12 cellular contexts compared by ENCODE assay signal in the genomic region with DNA sequence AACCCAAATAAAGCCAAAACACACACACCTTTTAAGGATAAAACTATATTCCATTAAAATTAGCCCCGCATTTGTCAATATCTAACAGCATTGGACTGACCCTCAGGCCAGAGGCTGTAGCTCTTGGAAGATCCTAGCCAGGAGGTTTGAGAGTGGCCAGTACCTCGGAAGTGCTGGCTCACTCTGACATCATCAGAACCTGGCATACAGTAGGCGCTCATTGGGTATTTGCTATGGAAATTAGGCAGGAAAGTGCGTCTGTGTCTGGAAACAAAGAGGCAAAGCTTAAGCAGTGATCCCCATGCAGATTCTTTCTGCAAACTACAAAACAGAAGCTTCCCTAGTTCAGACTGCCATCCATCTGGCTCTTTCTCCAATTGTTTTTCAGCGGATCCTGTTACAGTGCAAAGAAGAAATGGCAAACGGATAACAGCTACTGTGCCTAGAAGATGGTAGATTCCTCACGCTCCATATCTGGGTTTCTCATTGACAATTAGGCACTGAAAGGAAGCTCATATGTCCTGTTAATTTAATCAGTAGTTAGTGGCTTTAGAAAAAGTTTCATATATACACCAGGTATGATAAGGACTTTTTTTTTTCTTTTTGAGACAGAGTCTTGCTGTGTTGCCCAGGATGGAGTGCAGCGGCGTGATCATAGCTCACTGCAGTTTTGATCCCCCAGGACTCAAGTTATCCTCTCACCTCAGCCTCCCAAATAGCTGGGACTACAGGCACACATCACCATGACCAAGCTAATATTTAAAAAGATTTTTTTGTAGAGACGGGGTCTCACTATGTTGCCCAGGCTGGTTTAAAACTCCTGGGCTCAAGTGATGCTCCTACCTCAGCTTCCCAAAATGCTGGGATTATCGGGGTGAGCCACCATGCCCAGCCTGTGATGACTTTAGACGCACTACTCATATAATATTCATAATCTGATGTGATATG. TPM values are rescaled to one million over a fixed set of nuclear protein-coding genes. Genes with fewer than 3 reads are reported as not detected.
DNase-seq lines count a peak whose midpoint lies in the region; ATAC-seq and TF ChIP-seq lines count a peak whose summit lies in the region.
"Had no signal": no experiment of that assay in that cellular context is flagged by ENCODE, and none has a peak within 500 bp of the region (broad histone marks: within the 10 kb centered on the region; RNA-seq: fewer than 3 reads in every experiment).

No MANE protein-coding gene starts in this region.

- TF ChIP-seq CTCF in epithelial cell of proximal tubule (conservative IDR thresholded peaks at IDR 0.05; ENCODE audit: low read depth, low read length): no peak
- TF ChIP-seq CTCF in spleen (IDR thresholded peaks at IDR 0.05 in 8 of 11, conservative IDR thresholded peaks at IDR 0.05 in 3 of 11): no peak

- POLR2A ChIA-PET in T-cell (lab: Charles Lee): interaction anchor here (0.7 to 1.4 kb wide), 5 partner anchors 9 to 610 kb away, joined by 3 to 11 read pairs (median 4); no protein-coding TSS in a partner anchor

- CTCF ChIA-PET in activated CD8-positive, alpha-beta memory T cell treated with anti-CD3 and anti-CD28 coated beads, Interleukin-2, amount 10 ng/mL, durations not matched to agents 7 days and 5 days (lab: Charles Lee): interaction anchor here (0.6 to 7.1 kb wide), 21 partner anchors 11 to 180 kb away, joined by 3 to 56 read pairs (median 5); no protein-coding TSS in a partner anchor
- CTCF ChIA-PET in T-cell (lab: Charles Lee): interaction anchor here (0.5 to 4.0 kb wide), 25 partner anchors 8 to 108 kb away, joined by 3 to 14 read pairs (median 4); no protein-coding TSS in a partner anchor

- H3K36me3 Mint-ChIP-seq in activated CD8-positive, alpha-beta memory T cell treated with anti-CD3 and anti-CD28 coated beads, Interleukin-2, amount 10 ng/mL, durations not matched to agents 7 days and 5 days: peaks cover 70% of the 10 kb centered on the region
- H3K36me3 Mint-ChIP-seq in T-cell: peaks cover 41% of the 10 kb centered on the region

- TF ChIP-seq POLR2A in spleen (IDR thresholded peaks at IDR 0.05): no peak

- peak overlapping the region in 5 of 8 donors; percentile 78 to 92 (median 86) for H3K27ac ChIP-seq in spleen
- H3K27ac ChIP-seq: WERI-Rb-1 had no signal

- H3K27me3 ChIP-seq in spleen (replicated peaks in 1 of 7) (peaks cover 0 to 34% (median 22%) of the 10 kb centered on the region in 7 donors), MG63 (peaks cover 22% of the 10 kb centered on the region)

- H3K4me3 ChIP-seq in epithelial cell of proximal tubule (ENCODE audit: low read depth, low read length) (peak overlapping the region; percentile 55), spleen (peak overlapping the region in 4 of 8 donors; percentile 64 to 93 (median 74)), MG63 (no peak overlapping the region)

- intact Hi-C loops in spleen (cut with DNase I; ENCODE audit: low total_unique reads): no loop called here

- peak overlapping the region; percentile 93 for H3K27ac Mint-ChIP-seq in activated CD8-positive, alpha-beta memory T cell treated with anti-CD3 and anti-CD28 coated beads, Interleukin-2, amount 10 ng/mL, durations not matched to agents 7 days and 5 days
- H3K27ac Mint-ChIP-seq in T-cell: peak overlapping the region; percentile 98 to 100

- no peaks in the 10 kb centered on the region for H3K27me3 Mint-ChIP-seq in activated CD8-positive, alpha-beta memory T cell treated with anti-CD3 and anti-CD28 coated beads, Interleukin-2, amount 10 ng/mL, durations not matched to agents 7 days and 5 days
- no peaks in the 10 kb centered on the region for H3K27me3 Mint-ChIP-seq in T-cell

- H3K4me1 ChIP-seq in spleen: peaks cover 0 to 68% (median 18%) of the 10 kb centered on the region in 6 donors

- H3K9me3 ChIP-seq in spleen (no peaks in the 10 kb centered on the region), MG63 (no peaks in the 10 kb centered on the region)

- H3K36me3 ChIP-seq in spleen (no peaks in the 10 kb centered on the region), MG63 (no peaks in the 10 kb centered on the region)
- H3K36me3 ChIP-seq: WERI-Rb-1 had no signal

- peaks cover 60% of the 10 kb centered on the region for H3K4me1 Mint-ChIP-seq in activated CD8-positive, alpha-beta memory T cell treated with anti-CD3 and anti-CD28 coated beads, Interleukin-2, amount 10 ng/mL, durations not matched to agents 7 days and 5 days
- H3K4me1 Mint-ChIP-seq in T-cell: peaks cover 61 to 86% (median 62%) of the 10 kb centered on the region in 3 donors

- WGBS in spleen, 5 donors: 85 to 90% (median 87%) methylated on average over 12 of the region's 12 CpGs

- ATAC-seq in activated CD8-positive, alpha-beta memory T cell treated with anti-CD3 and anti-CD28 coated beads, Interleukin-2, amount 10 ng/mL, durations not matched to agents 7 days and 5 days: no peak
- no peak for ATAC-seq in T-cell (replicated peaks in 1 of 4)
- no peak for ATAC-seq in GM19397 (IDR thresholded peaks at IDR 0.05; ENCODE audit: unreplicated experiment)

- no peaks in the 10 kb centered on the region for H3K9me3 Mint-ChIP-seq in activated CD8-positive, alpha-beta memory T cell treated with anti-CD3 and anti-CD28 coated beads, Interleukin-2, amount 10 ng/mL, durations not matched to agents 7 days and 5 days (ENCODE audit: low read depth)
- no peaks in the 10 kb centered on the region for H3K9me3 Mint-ChIP-seq in T-cell

- no peak for DNase-seq in activated CD8-positive, alpha-beta memory T cell treated with anti-CD3 and anti-CD28 coated beads, Interleukin-2, amount 10 ng/mL, durations not matched to agents 7 days and 5 days
- DNase-seq in activated CD8-positive, alpha-beta memory T cell treated with anti-CD3 and anti-CD28 coated beads, Interleukin-2, amount 50 U/mL, for 48 hours: no peak
- DNase-seq in T-cell (no peak), epithelial cell of proximal tubule (ENCODE audit: low read depth) (no peak), spleen (no peak), MG63 (no peak)
- DNase-seq in activated CD4-positive, CD25-positive, alpha-beta regulatory T cell treated with anti-CD3 and anti-CD28 coated beads, Interleukin-2, amount 50 U/mL, for 72 hours: no peak
- DNase-seq: GOT3; KBM-7; stimulated activated naive CD4-positive, alpha-beta T cell treated with Interleukin-2 at 50 U/mL for 16 hours; WERI-Rb-1 had no signal

- peak overlapping the region; percentile 97 for H3K4me3 Mint-ChIP-seq in activated CD8-positive, alpha-beta memory T cell treated with anti-CD3 and anti-CD28 coated beads, Interleukin-2, amount 10 ng/mL, durations not matched to agents 7 days and 5 days
- H3K4me3 Mint-ChIP-seq in T-cell: peak overlapping the region; percentile 91 to 95 (median 94)

RNA-seq across cellular contexts. Expression of gene PRKCQ, which starts 1.9 kb away (rescaled TPM):
- 10 to 100 TPM; 51.0 to 58.7 TPM for total RNA-seq in activated CD8-positive, alpha-beta memory T cell treated with anti-CD3 and anti-CD28 coated beads, Interleukin-2, amount 10 ng/mL, durations not matched to agents 7 days and 5 days
- total RNA-seq in T-cell: 10 to 100 TPM; 60.3 to 67.4 (median 61.6) TPM
- total RNA-seq in epithelial cell of proximal tubule: 4.5 and 6.8 TPM in 2 replicates
- 10 to 100 TPM in 2 of 7 donors, 1 to 10 TPM in 5; 5.6 to 11.8 (median 9.2) TPM for total RNA-seq in spleen
- polyA plus RNA-seq in spleen: 1 to 10 TPM; 2.1 to 2.5 (median 2.4) TPM
- total RNA-seq in MG63 (2014; rRNA removed; shearing (Covaris generic); ENCODE audit: low replicate concordance): 0.05 and 0.16 TPM in 2 replicates
